Comparison of ENCODE assay signal across 8 cellular contexts in genomic region chr3:129314757-129315385, GRCh38. TPM values are rescaled to one million over a fixed set of nuclear protein-coding genes. Genes with fewer than 3 reads are reported as not detected.
DNase-seq lines count a peak whose midpoint lies in the region; ATAC-seq, FAIRE-seq and TF ChIP-seq lines count a peak whose summit lies in the region.

No MANE protein-coding gene starts in this region.

- H3K27me3 ChIP-seq in SJSA1 (replicated peaks): 0 out of 2 replicates have a peak, but pooled peaks cover 3% of the 10 kb centered on the region

- peak; percentile 67 for FAIRE-seq in GM19239 (lab: Jason Lieb, UNC)

- peaks cover 20% of the 10 kb centered on the region for H3K4me1 ChIP-seq in SJSA1 (replicated peaks)

- peak overlapping the region; percentile 82 for H3K27ac ChIP-seq in SJSA1

- intact Hi-C loops in Right ventricle myocardium superior (cut with DNase I): loop anchor here (10.0 kb wide), 1 partner anchor 340 kb away; no protein-coding TSS in a partner anchor

- H3K4me3 ChIP-seq in AG10803 (ENCODE audit: low read length): peak overlapping the region; percentile 95
- peak overlapping the region; percentile 60 for H3K4me3 ChIP-seq in SJSA1

- ATAC-seq in Right ventricle myocardium superior (ENCODE audit: poor library complexity): peak; percentile 76

- no peaks in the 10 kb centered on the region for H3K9me3 ChIP-seq in SJSA1 (replicated peaks)

- H3K36me3 ChIP-seq in SJSA1: peaks cover 18% of the 10 kb centered on the region

- DNase-seq in AG10803 (ENCODE audit: low read depth) (peak; percentile 82), GM19239 (ENCODE audit: insufficient read length, low spot score) (peak; percentile 64), MV-4-11 (lab: John Stamatoyannopoulos, UW) (peak; percentile 71), SJSA1 (ENCODE audit: low read depth in 1 of 2, low spot score in 2 of 2) (peak; percentile 91 to 93), amniotic epithelial cell (ENCODE audit: low read depth) (peak; percentile 70), Right ventricle myocardium superior (peak; percentile 93), nucleus accumbens (lab: John Stamatoyannopoulos, UW) (peak in 54 of 56 donors; percentile 25 to 88 (median 70)), ureter (ENCODE audit: low spot score) (peak; percentile 89)

- TF ChIP-seq CTCF in AG10803 (conservative IDR thresholded peaks at IDR 0.05; ENCODE audit: low read length): no peak

RNA-seq across cellular contexts. Expression of gene HMCES, which starts 36.2 kb away (rescaled TPM):
- 22.2 and 25.6 TPM in 2 replicates for total RNA-seq in SJSA1 (2014; rRNA removed; shearing (Covaris generic))
- total RNA-seq in Right ventricle myocardium superior (42.7 TPM), ureter (32.2 TPM)

Comparison
In these comparisons a context has a peak if more than half of its experiments do, and no peak if none do; other contexts are left out.
1. Peak in every context shown above with its lines: DNase-seq, ATAC-seq, H3K4me3 ChIP-seq and H3K27ac ChIP-seq.